16 cellular contexts compared by ENCODE assay signal in genomic region chr7:91240546-91240945, GRCh38. TPM values are rescaled to one million over a fixed set of nuclear protein-coding genes. Genes with fewer than 3 reads are reported as not detected.
DNase-seq lines count a peak whose midpoint lies in the region; ATAC-seq, FAIRE-seq and TF ChIP-seq lines count a peak whose summit lies in the region.
"Had no signal": no experiment of that assay in that cellular context is flagged by ENCODE, and none has a peak within 500 bp of the region (broad histone marks: within the 10 kb centered on the region; RNA-seq: fewer than 3 reads in every experiment).

No MANE protein-coding gene starts in this region.

- H3K4me2 ChIP-seq in astrocyte (ENCODE audit: low read length): no peak overlapping the region

- H3K9me3 Mint-ChIP-seq in astrocyte (ENCODE audit: unreplicated experiment): no peaks in the 10 kb centered on the region
- H3K9me3 Mint-ChIP-seq: activated T-helper 2 cell treated with anti-CD3 and anti-CD28 coated beads, Interferon-gamma antibody, Interleukin-2, Interleukin-4, amounts not matched to agents 10 μg/mL and 5 μg/mL and 100 μg/mL, durations not matched to agents 14 hours and 24 hours and 36 hours; T-helper 1 cell treated with Interleukin-12 subunit alpha and Interleukin-12 subunit beta and Interleukin-4 antibody, amounts not matched to agents 30 μg/mL and 1 μg/mL, for 36 hours had no signal

- no peak overlapping the region for H3K9ac ChIP-seq in astrocyte (ENCODE audit: low read length)

- no peak overlapping the region for H3K27ac Mint-ChIP-seq in astrocyte (ENCODE audit: unreplicated experiment)
- H3K27ac Mint-ChIP-seq: activated T-helper 2 cell treated with anti-CD3 and anti-CD28 coated beads, Interferon-gamma antibody, Interleukin-2, Interleukin-4, amounts not matched to agents 10 μg/mL and 5 μg/mL and 100 μg/mL, durations not matched to agents 14 hours and 24 hours and 36 hours; T-helper 1 cell treated with Interleukin-12 subunit alpha and Interleukin-12 subunit beta and Interleukin-4 antibody, amounts not matched to agents 30 μg/mL and 1 μg/mL, for 36 hours had no signal

- WGBS in small intestine, 3 donors: 16 to 37% (median 27%) methylated on average over 2 of the region's 2 CpGs

- peak; percentile 14 to 50 for DNase-seq in HL-60 (ENCODE audit: low read depth in 1 of 2, low spot score in 1 of 2)
- DNase-seq in astrocyte (ENCODE audit: low read depth): no peak
- DNase-seq in left ventricle myocardium superior: no peak
- DNase-seq in small intestine: peak; percentile 14
- no peak for DNase-seq in frontal cortex (ENCODE audit: low spot score in 2 of 2)
- DNase-seq in activated CD4-positive, CD25-positive, alpha-beta regulatory T cell (lab: John Stamatoyannopoulos, UW): no peak
- DNase-seq in SW480 (ENCODE audit: low spot score): no peak
- no peak for DNase-seq in DMS53 treated with DMSO at 0.1 percent for 48 hours (lab: John Stamatoyannopoulos, UW; ENCODE audit: unreplicated experiment)
- DNase-seq: MM.1S, NCI-H2227 treated with DMSO at 0.1 percent for 48 hours, PC-3, retina had no signal

- H2AFZ ChIP-seq in astrocyte (ENCODE audit: low read depth, low read length): no peak overlapping the region

- TF ChIP-seq CTCF in HL-60 (IDR thresholded peaks at IDR 0.05; ENCODE audit: insufficient read depth, low read length) (no peak), astrocyte (IDR thresholded peaks at IDR 0.05; ENCODE audit: insufficient read depth, low read depth, low read length) (no peak)

- H3K36me3 Mint-ChIP-seq in astrocyte (ENCODE audit: low read depth, unreplicated experiment): no peaks in the 10 kb centered on the region

- peaks cover 2% of the 10 kb centered on the region for H3K27me3 Mint-ChIP-seq in astrocyte (ENCODE audit: low read depth, unreplicated experiment)

- H3K79me2 ChIP-seq in astrocyte (ENCODE audit: insufficient read depth, low read length): no peaks in the 10 kb centered on the region

- H3K4me3 Mint-ChIP-seq in astrocyte (ENCODE audit: unreplicated experiment): no peak overlapping the region
- H3K4me3 Mint-ChIP-seq: T-helper 1 cell treated with Interleukin-12 subunit alpha and Interleukin-12 subunit beta and Interleukin-4 antibody, amounts not matched to agents 30 μg/mL and 1 μg/mL, for 36 hours had no signal

- H3K4me1 ChIP-seq in astrocyte (ENCODE audit: insufficient read depth, low read length): peaks cover 20% of the 10 kb centered on the region
- no peaks in the 10 kb centered on the region for H3K4me1 ChIP-seq in small intestine (ENCODE audit: control insufficient read depth in 2 of 2, insufficient read depth in 1 of 2, low read depth in 1 of 2, low read length in 1 of 2)

- ATAC-seq in left ventricle myocardium superior: peak; percentile 69
- ATAC-seq: PC-3 had no signal

- no peaks in the 10 kb centered on the region for H4K20me1 ChIP-seq in astrocyte (ENCODE audit: insufficient read depth, low read length)

- peaks cover 19% of the 10 kb centered on the region for H3K4me1 Mint-ChIP-seq in astrocyte (ENCODE audit: low read depth, unreplicated experiment)

- H3K36me3 ChIP-seq in astrocyte (ENCODE audit: insufficient read depth, low read length) (no peaks in the 10 kb centered on the region), small intestine (ENCODE audit: control insufficient read depth in 2 of 2, insufficient read depth in 2 of 2, low read length in 2 of 2) (no peaks in the 10 kb centered on the region)
- H3K36me3 ChIP-seq: cardiac muscle cell had no signal

- H3K27me3 ChIP-seq in HL-60 (ENCODE audit: insufficient read depth, poor library complexity, severe bottlenecking) (no peaks in the 10 kb centered on the region), astrocyte (ENCODE audit: insufficient read depth, low read length) (no peaks in the 10 kb centered on the region), small intestine (ENCODE audit: control insufficient read depth in 2 of 2, insufficient read depth in 2 of 2, low read length in 2 of 2) (no peaks in the 10 kb centered on the region)
- H3K27me3 ChIP-seq: cardiac muscle cell had no signal

- FAIRE-seq in astrocyte (lab: Jason Lieb, UNC) (peak; percentile 50), small intestine (lab: Jason Lieb, UNC) (no peak), frontal cortex (lab: Jason Lieb, UNC) (no peak)
- FAIRE-seq: endothelial cell of umbilical vein had no signal

- H3K27ac ChIP-seq in HL-60 (replicated peaks) (no peak overlapping the region), astrocyte (ENCODE audit: low read depth, low read length) (no peak overlapping the region), small intestine (ENCODE audit: low read depth in 1 of 2, low read length in 1 of 2) (no peak overlapping the region)
- H3K27ac ChIP-seq: cardiac muscle cell had no signal

- no peak overlapping the region for H3K4me3 ChIP-seq in HL-60 (replicated peaks; ENCODE audit: insufficient read depth, low read length)
- no peak overlapping the region for H3K4me3 ChIP-seq in astrocyte (ENCODE audit: insufficient read depth, low read depth, low read length)
- H3K4me3 ChIP-seq in small intestine (ENCODE audit: low read depth in 1 of 2, low read length in 2 of 2): no peak overlapping the region
- H3K4me3 ChIP-seq: cardiac muscle cell had no signal

- H3K9me3 ChIP-seq in astrocyte (ENCODE audit: insufficient read depth, low read depth, low read length) (no peaks in the 10 kb centered on the region), small intestine (ENCODE audit: control insufficient read depth, low read depth) (no peaks in the 10 kb centered on the region)

- intact Hi-C loops in left ventricle myocardium superior (cut with micrococcal nuclease): no loop called here

RNA-seq across cellular contexts. Expression of gene FZD1, which starts 23.7 kb away (rescaled TPM):
- 5.4 and 6.8 TPM in 2 replicates for total RNA-seq in astrocyte
- 12.1 TPM for total RNA-seq in left ventricle myocardium superior
- 1 to 10 TPM; 1.8 to 4.9 (median 1.9) TPM for polyA plus RNA-seq in small intestine
- 6.9 TPM for total RNA-seq in frontal cortex

Comparison
In these comparisons a context has a peak if more than half of its experiments do, and no peak if none do; other contexts are left out.
1. DNase-seq: peak in HL-60 (2 of 2) and small intestine (single experiment); none in astrocyte (single experiment), left ventricle myocardium superior (single experiment), frontal cortex (0 of 2), activated CD4-positive, CD25-positive, alpha-beta regulatory T cell (0 of 4), SW480 (single experiment) and DMS53 treated with DMSO at 0.1 percent for 48 hours (single experiment).